Comparison of ENCODE assay signal across 8 cellular contexts in the genomic region with DNA sequence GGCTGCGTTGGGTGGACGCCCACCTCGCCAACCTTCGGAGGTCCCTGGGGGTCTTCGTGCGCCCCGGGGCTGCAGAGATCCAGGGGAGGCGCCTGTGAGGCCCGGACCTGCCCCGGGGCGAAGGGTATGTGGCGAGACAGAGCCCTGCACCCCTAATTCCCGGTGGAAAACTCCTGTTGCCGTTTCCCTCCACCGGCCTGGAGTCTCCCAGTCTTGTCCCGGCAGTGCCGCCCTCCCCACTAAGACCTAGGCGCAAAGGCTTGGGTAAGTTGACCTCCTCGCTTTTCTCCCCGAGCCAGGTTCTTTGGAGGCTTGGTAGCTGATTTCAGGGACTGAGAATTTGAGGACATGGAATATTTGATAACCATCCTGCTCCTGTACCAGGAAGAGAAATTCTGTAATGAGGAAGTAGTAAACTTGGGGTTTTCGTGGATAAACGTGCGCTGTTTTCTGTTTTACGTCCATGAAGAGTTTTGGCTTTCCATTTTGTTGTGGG. TPM values are rescaled to one million over a fixed set of nuclear protein-coding genes. Genes with fewer than 3 reads are reported as not detected.
DNase-seq lines count a peak whose midpoint lies in the region; ATAC-seq and TF ChIP-seq lines count a peak whose summit lies in the region.

No MANE protein-coding gene starts in this region.

- ATAC-seq in activated CD4-positive, alpha-beta T cell treated with anti-CD3 and anti-CD28 coated beads for 36 hours = no peak
- peak; percentile 0 for ATAC-seq in HG02884 (IDR thresholded peaks at IDR 0.05; ENCODE audit: unreplicated experiment)
- 0 out of 3 replicates have a peak, but pooled peaks have one; percentile 1 for ATAC-seq in RWPE2 (ENCODE audit: low read depth)
- ATAC-seq in left lobe of liver = peak; percentile 42

- H3K27ac Mint-ChIP-seq in activated CD4-positive, alpha-beta T cell treated with anti-CD3 and anti-CD28 coated beads for 36 hours = peak overlapping the region; percentile 87

- TF ChIP-seq CTCF in RWPE2 (IDR thresholded peaks at IDR 0.05; ENCODE audit: poor library complexity, severe bottlenecking) = no peak

- H3K4me1 ChIP-seq in RWPE2 (ENCODE audit: insufficient read depth, poor library complexity, severe bottlenecking) = peaks cover 9% of the 10 kb centered on the region
- peaks cover 9% of the 10 kb centered on the region for H3K4me1 ChIP-seq in stomach smooth muscle (ENCODE audit: control insufficient read depth, insufficient read depth, low read length)

- POLR2A ChIA-PET in activated CD4-positive, alpha-beta T cell treated with anti-CD3 and anti-CD28 coated beads for 36 hours (lab: Charles Lee) = interaction anchor here (1.4 kb wide), 1 partner anchor 52 kb away, joined by 9 read pairs; the partner anchor contains the start of gene SLC25A3

- H3K9me3 ChIP-seq in RWPE2 (ENCODE audit: severe bottlenecking) (no peaks in the 10 kb centered on the region), stomach smooth muscle (ENCODE audit: control insufficient read depth in 2 of 2, low read length in 2 of 2) (no peaks in the 10 kb centered on the region)

- peak overlapping the region; percentile 78 to 82 for H3K9ac ChIP-seq in stomach smooth muscle (ENCODE audit: low read length in 2 of 2)

- peak; percentile 29 for DNase-seq in activated CD4-positive, alpha-beta T cell treated with anti-CD3 and anti-CD28 coated beads for 36 hours
- no peak for DNase-seq in activated CD4-positive, alpha-beta T cell treated with anti-CD3 and anti-CD28 coated beads for 1 hour
- DNase-seq in RWPE2 (ENCODE audit: low spot score) (no peak), cerebellum (ENCODE audit: low spot score) (peak; percentile 32), left lobe of liver (ENCODE audit: low spot score) (no peak), T-helper 9 cell (no peak)

- H3K36me3 ChIP-seq in RWPE2 (ENCODE audit: low read depth) = peaks cover 33% of the 10 kb centered on the region
- peaks cover 7 to 11% of the 10 kb centered on the region in 2 donors for H3K36me3 ChIP-seq in stomach smooth muscle (ENCODE audit: control insufficient read depth in 2 of 2, insufficient read depth in 2 of 2, low read length in 2 of 2)

- CTCF ChIA-PET in activated CD4-positive, alpha-beta T cell treated with anti-CD3 and anti-CD28 coated beads for 36 hours (lab: Charles Lee) = interaction anchor here (1.3 to 1.6 kb wide), 2 partner anchors 9 to 79 kb away, joined by 3 to 6 read pairs; no protein-coding TSS in a partner anchor

- no peaks in the 10 kb centered on the region for H3K9me3 Mint-ChIP-seq in activated CD4-positive, alpha-beta T cell treated with anti-CD3 and anti-CD28 coated beads for 36 hours (ENCODE audit: low read depth)

- H3K27me3 Mint-ChIP-seq in activated CD4-positive, alpha-beta T cell treated with anti-CD3 and anti-CD28 coated beads for 36 hours = no peaks in the 10 kb centered on the region

- H3K27me3 ChIP-seq in RWPE2 (ENCODE audit: insufficient read depth, poor library complexity, severe bottlenecking) (no peaks in the 10 kb centered on the region), stomach smooth muscle (ENCODE audit: control insufficient read depth in 1 of 2, insufficient read depth in 2 of 2, low read length in 2 of 2) (no peaks in the 10 kb centered on the region)

- peak overlapping the region; percentile 67 for H3K4me3 ChIP-seq in RWPE2 (ENCODE audit: severe bottlenecking)
- H3K4me3 ChIP-seq in stomach smooth muscle (ENCODE audit: low read length in 2 of 2) = peak overlapping the region; percentile 85 to 96

- H3K27ac ChIP-seq in RWPE2 (ENCODE audit: poor library complexity, severe bottlenecking) (peak overlapping the region; percentile 90), stomach smooth muscle (ENCODE audit: low read length) (peak overlapping the region; percentile 49)

- peaks cover 15% of the 10 kb centered on the region for H3K36me3 Mint-ChIP-seq in activated CD4-positive, alpha-beta T cell treated with anti-CD3 and anti-CD28 coated beads for 36 hours (ENCODE audit: low read depth)

- intact Hi-C loops in activated CD4-positive, alpha-beta T cell treated with anti-CD3 and anti-CD28 coated beads for 36 hours (cut with DNase I, micrococcal nuclease) = loop anchor here (1.0 to 5.0 kb wide), 9 partner anchors 11 to 1621 kb away; partner anchors contain the start of genes ACTR6 (in 1 of the 2), DEPDC4 (in 1 of the 2), SCYL2 (in 1 of the 2) and SLC25A3 (in 1 of the 2)

- H3K4me1 Mint-ChIP-seq in activated CD4-positive, alpha-beta T cell treated with anti-CD3 and anti-CD28 coated beads for 36 hours = peaks cover 16% of the 10 kb centered on the region

- peak overlapping the region; percentile 91 for H3K4me3 Mint-ChIP-seq in activated CD4-positive, alpha-beta T cell treated with anti-CD3 and anti-CD28 coated beads for 36 hours

RNA-seq across cellular contexts. Expression of gene APAF1, which starts 0.5 kb away (rescaled TPM):
- 10 to 100 TPM; 16.5 to 17.4 TPM for total RNA-seq in activated CD4-positive, alpha-beta T cell treated with anti-CD3 and anti-CD28 coated beads for 36 hours
- total RNA-seq in cerebellum (38.2 TPM), left lobe of liver (5.3 TPM)

RNA-seq across cellular contexts. Expression of gene IKBIP, which starts 1.0 kb away (rescaled TPM):
- total RNA-seq in activated CD4-positive, alpha-beta T cell treated with anti-CD3 and anti-CD28 coated beads for 36 hours = 10 to 100 TPM; 20.1 to 27.0 TPM
- 9.6 TPM for total RNA-seq in cerebellum
- total RNA-seq in left lobe of liver = 2.6 TPM

RNA-seq across cellular contexts. Expression of gene SLC25A3, which starts 52.1 kb away (rescaled TPM):
- 100 to 1,000 TPM; 426 to 591 TPM for total RNA-seq in activated CD4-positive, alpha-beta T cell treated with anti-CD3 and anti-CD28 coated beads for 36 hours
- total RNA-seq in cerebellum = 237 TPM
- 286 TPM for total RNA-seq in left lobe of liver

Comparison
In these comparisons a context has a peak if more than half of its experiments do, and no peak if none do; other contexts are left out.
1. DNase-seq: peak in activated CD4-positive, alpha-beta T cell treated with anti-CD3 and anti-CD28 coated beads for 36 hours (single experiment) and cerebellum (single experiment); none in activated CD4-positive, alpha-beta T cell treated with anti-CD3 and anti-CD28 coated beads for 1 hour (single experiment), RWPE2 (single experiment), left lobe of liver (single experiment) and T-helper 9 cell (single experiment).